Comparison of ENCODE assay signal across 10 cellular contexts in the genomic region with DNA sequence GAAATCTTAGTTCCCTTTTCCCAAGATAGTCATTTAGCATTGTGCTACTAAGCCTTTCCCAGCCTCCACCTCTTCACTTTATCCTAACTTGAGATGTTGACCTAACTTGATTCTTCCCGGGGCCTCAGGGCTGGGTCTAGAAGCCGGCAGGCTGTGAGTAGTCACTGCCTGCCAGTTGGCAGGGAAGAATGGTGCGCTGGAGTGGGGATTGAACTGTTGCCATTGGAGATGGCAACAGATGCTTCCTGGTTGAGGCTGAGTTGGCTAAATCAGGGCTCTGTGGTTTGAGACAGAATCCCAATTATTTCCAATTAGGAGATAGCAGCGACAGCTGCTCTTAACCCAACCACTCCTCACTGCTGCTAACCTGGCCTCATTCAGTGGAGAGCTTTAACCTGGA.
A peak's percentile ranks its signal among the peaks of the same experiment; 100 is the strongest.
DNase-seq lines count a peak whose midpoint lies in the region; ATAC-seq and TF ChIP-seq lines count a peak whose summit lies in the region.
"Had no signal": no experiment of that assay in that cellular context is flagged by ENCODE, and none has a peak within 500 bp of the region (broad histone marks: within the 10 kb centered on the region; RNA-seq: fewer than 3 reads in every experiment).

No MANE protein-coding gene starts in this region.

- DNase-seq in NCI-H2029 (lab: John Stamatoyannopoulos, UW) (peak; percentile 72), HK-2 (ENCODE audit: unreplicated experiment) (no peak)
- DNase-seq: activated naive CD8-positive, alpha-beta T cell treated with anti-CD3 and anti-CD28 coated beads, Interleukin-2, amount 10 ng/mL, durations not matched to agents 7 days and 5 days; retina had no signal

- H3K4me1 Mint-ChIP-seq in brain: peaks cover 37% of the 10 kb centered on the region
- H3K4me1 Mint-ChIP-seq: activated naive CD8-positive, alpha-beta T cell treated with anti-CD3 and anti-CD28 coated beads, Interleukin-2, amount 10 ng/mL, durations not matched to agents 7 days and 5 days had no signal

- no peak for TF ChIP-seq CTCF in brain (conservative IDR thresholded peaks at IDR 0.05)

- H3K36me3 Mint-ChIP-seq in brain: no peaks in the 10 kb centered on the region
- H3K36me3 Mint-ChIP-seq: activated naive CD8-positive, alpha-beta T cell treated with anti-CD3 and anti-CD28 coated beads, Interleukin-2, amount 10 ng/mL, durations not matched to agents 7 days and 5 days had no signal

- peak overlapping the region in 4 of 5 experiments; percentile 82 to 92 (median 86) for H3K27ac Mint-ChIP-seq in brain
- H3K27ac Mint-ChIP-seq: activated naive CD8-positive, alpha-beta T cell treated with anti-CD3 and anti-CD28 coated beads, Interleukin-2, amount 10 ng/mL, durations not matched to agents 7 days and 5 days had no signal

- peak overlapping the region in 1 of 5 experiments; percentile 54 for H3K4me3 Mint-ChIP-seq in brain
- H3K4me3 Mint-ChIP-seq: activated naive CD8-positive, alpha-beta T cell treated with anti-CD3 and anti-CD28 coated beads, Interleukin-2, amount 10 ng/mL, durations not matched to agents 7 days and 5 days had no signal

- ATAC-seq in HG02884 (IDR thresholded peaks at IDR 0.05; ENCODE audit: unreplicated experiment) (no peak), GM21447 (IDR thresholded peaks at IDR 0.05; ENCODE audit: unreplicated experiment) (no peak), GM21526 (IDR thresholded peaks at IDR 0.05; ENCODE audit: low FRiP score, unreplicated experiment) (no peak)

- no peaks in the 10 kb centered on the region for H3K27me3 Mint-ChIP-seq in brain
- H3K27me3 Mint-ChIP-seq: activated naive CD8-positive, alpha-beta T cell treated with anti-CD3 and anti-CD28 coated beads, Interleukin-2, amount 10 ng/mL, durations not matched to agents 7 days and 5 days had no signal

- H3K27me3 ChIP-seq in layer of hippocampus (ENCODE audit: control insufficient read depth, insufficient read depth, low read length): no peaks in the 10 kb centered on the region

- H3K27ac ChIP-seq in layer of hippocampus (ENCODE audit: low read depth, low read length) (peak overlapping the region; percentile 48), temporal lobe (ENCODE audit: low read depth, low read length) (peak overlapping the region; percentile 81)

- H3K9me3 Mint-ChIP-seq in brain: no peaks in the 10 kb centered on the region
